ENCODE assay signal across 22 cellular contexts in the genomic region with DNA sequence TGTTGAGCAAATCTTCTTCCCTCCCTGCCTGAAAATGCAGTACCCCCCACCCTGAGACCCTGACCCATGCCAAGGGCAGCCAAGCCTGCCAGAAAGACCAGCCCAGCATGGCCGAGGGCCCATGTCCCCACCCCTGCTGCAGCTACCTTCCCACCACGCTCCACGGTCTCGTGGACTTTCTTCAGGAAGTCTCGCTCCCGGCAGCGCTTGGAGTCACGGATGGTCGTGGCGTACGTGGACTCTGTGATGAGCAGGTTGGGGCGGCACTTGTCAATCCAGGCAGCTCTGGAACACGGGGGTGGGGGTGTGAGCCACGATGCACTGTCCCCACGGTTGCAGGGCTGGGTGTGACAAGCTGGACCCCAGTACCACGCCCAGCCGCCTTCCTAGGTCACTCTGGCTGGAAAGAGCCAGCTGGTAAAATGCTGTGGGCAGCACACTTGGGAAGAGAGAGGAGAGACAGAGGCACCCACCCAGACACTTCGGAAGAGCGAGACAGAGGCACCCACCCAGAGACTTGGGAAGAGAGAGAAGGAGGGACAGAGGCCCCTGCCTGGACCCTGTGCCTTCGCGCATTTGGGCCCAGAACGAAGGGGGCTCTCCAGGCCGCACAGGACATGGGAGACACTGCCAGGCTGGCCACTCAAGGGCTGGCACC. TPM values are rescaled to one million over a fixed set of nuclear protein-coding genes. Genes with fewer than 3 reads are reported as not detected.
DNase-seq lines count a peak whose midpoint lies in the region; ATAC-seq and TF ChIP-seq lines count a peak whose summit lies in the region.
"Had no signal": no experiment of that assay in that cellular context is flagged by ENCODE, and none has a peak within 500 bp of the region (broad histone marks: within the 10 kb centered on the region; RNA-seq: fewer than 3 reads in every experiment).

No MANE protein-coding gene starts in this region.

- no peak for TF ChIP-seq RAD21 in IMR-90 (IDR thresholded peaks at IDR 0.05; ENCODE audit: low read length)

- no peak overlapping the region for H3K4ac ChIP-seq in IMR-90 (ENCODE audit: low read depth, low read length)

- H4K20me1 ChIP-seq in GM23338 (replicated peaks; ENCODE audit: insufficient read depth) (peaks cover 25% of the 10 kb centered on the region), IMR-90 (ENCODE audit: insufficient read depth, low read length) (peaks cover 57% of the 10 kb centered on the region)

- peak overlapping the region; percentile 63 for H3K4me3 Mint-ChIP-seq in GM23338
- peak overlapping the region; percentile 67 for H3K4me3 Mint-ChIP-seq in central memory CD8-positive, alpha-beta T cell
- H3K4me3 Mint-ChIP-seq in neural crest cell: peak overlapping the region; percentile 23
- no peak overlapping the region for H3K4me3 Mint-ChIP-seq in mesothelial cell of epicardium
- H3K4me3 Mint-ChIP-seq: activated naive CD4-positive, alpha-beta T cell treated with anti-CD3 and anti-CD28 coated beads for 36 hours; brain; natural killer cell; T-helper 1 cell treated with Interleukin-12 subunit alpha and Interleukin-12 subunit beta and Interleukin-4 antibody, amounts not matched to agents 30 μg/mL and 1 μg/mL, for 36 hours had no signal

- H3K9me2 ChIP-seq in GM23338 (ENCODE audit: insufficient read depth): no peaks in the 10 kb centered on the region

- no peaks in the 10 kb centered on the region; the same call in 2 of the 3 replicates for H3K9me3 Mint-ChIP-seq in GM23338
- H3K9me3 Mint-ChIP-seq in central memory CD8-positive, alpha-beta T cell: no peaks in the 10 kb centered on the region
- H3K9me3 Mint-ChIP-seq in neural crest cell: no peaks in the 10 kb centered on the region
- no peaks in the 10 kb centered on the region for H3K9me3 Mint-ChIP-seq in mesothelial cell of epicardium
- H3K9me3 Mint-ChIP-seq: activated naive CD4-positive, alpha-beta T cell treated with anti-CD3 and anti-CD28 coated beads for 36 hours; brain; natural killer cell; T-helper 1 cell treated with Interleukin-12 subunit alpha and Interleukin-12 subunit beta and Interleukin-4 antibody, amounts not matched to agents 30 μg/mL and 1 μg/mL, for 36 hours had no signal

- in situ Hi-C loops in IMR-90 (cut with MboI; ENCODE audit: low sequenced_read_pairs): no loop called here

- dilution Hi-C loops in IMR-90 (cut with HindIII; ENCODE audit: low sequenced_read_pairs, unreplicated experiment): no loop called here

- no peaks in the 10 kb centered on the region for H3K9me3 ChIP-seq in IMR-90 (ENCODE audit: control insufficient read depth, insufficient read depth, low read length)
- H3K9me3 ChIP-seq: BLaER1, mucosa of descending colon, upper lobe of left lung had no signal

- no TSS peak for BruUV-seq in IMR-90 (replicated peaks; lab: Mats Ljungman, UMichigan)

- no peak overlapping the region for H3K56ac ChIP-seq in IMR-90 (ENCODE audit: extremely low read depth, insufficient read depth, low read length)

- CTCF ChIA-PET in IMR-90 (lab: Yijun Ruan, JAX): no interaction called here

- peaks cover 16 to 58% of the 10 kb centered on the region in 2 experiments for H3K79me1 ChIP-seq in IMR-90 (ENCODE audit: low read depth in 1 of 2, low read length in 2 of 2)

- no peak overlapping the region for H4K91ac ChIP-seq in IMR-90 (ENCODE audit: insufficient read depth, low read depth, low read length)

- no peak overlapping the region for H2BK15ac ChIP-seq in IMR-90 (ENCODE audit: low read depth, low read length)

- 0 out of 2 replicates have a peak overlapping the region, but pooled peaks have one; percentile 69 for H3K27ac ChIP-seq in GM23338 (ENCODE audit: low read depth)
- H3K27ac ChIP-seq in IMR-90 (ENCODE audit: insufficient read depth, low read length): no peak overlapping the region
- H3K27ac ChIP-seq: BLaER1, SK-N-MC, upper lobe of left lung had no signal

- peaks cover 36% of the 10 kb centered on the region for H3K79me2 ChIP-seq in GM23338 (replicated peaks; ENCODE audit: insufficient read depth)

- ATAC-seq in GM23338 (no peak), IMR-90 (ENCODE audit: low read depth) (no peak), HG03175 (IDR thresholded peaks at IDR 0.05; ENCODE audit: unreplicated experiment) (no peak), HG03342 (IDR thresholded peaks at IDR 0.05; ENCODE audit: unreplicated experiment) (no peak)
- ATAC-seq in central memory CD8-positive, alpha-beta T cell (replicated peaks; ENCODE audit: extremely low read depth, poor library complexity, severe bottlenecking): no peak
- ATAC-seq: activated CD4-positive, CD25-positive, alpha-beta regulatory T cell treated with anti-CD3 and anti-CD28 coated beads, Interleukin-2, amount 50 U/mL, for 24 hours; mucosa of descending colon had no signal

- H3K4me1 Mint-ChIP-seq in GM23338: peaks cover 18% of the 10 kb centered on the region
- H3K4me1 Mint-ChIP-seq in central memory CD8-positive, alpha-beta T cell: no peaks in the 10 kb centered on the region
- H3K4me1 Mint-ChIP-seq in neural crest cell: peaks cover 11% of the 10 kb centered on the region
- H3K4me1 Mint-ChIP-seq in mesothelial cell of epicardium: peaks cover 7% of the 10 kb centered on the region

- H2BK120ac ChIP-seq in IMR-90 (ENCODE audit: low read depth, low read length): no peak overlapping the region

- H3K4me3 ChIP-seq in GM23338: no peak overlapping the region
- H3K4me3 ChIP-seq in IMR-90 (ENCODE audit: insufficient read depth, low read depth, low read length): no peak overlapping the region
- H3K4me3 ChIP-seq: BLaER1, lung, mucosa of descending colon, SK-N-MC, upper lobe of left lung had no signal

- TF ChIP-seq CTCF in GM23338 (conservative IDR thresholded peaks at IDR 0.05; ENCODE audit: low read depth in 2 of 2) (no peak), IMR-90 (conservative IDR thresholded peaks at IDR 0.05; ENCODE audit: low read depth, low read length) (no peak), neural crest cell (conservative IDR thresholded peaks at IDR 0.05) (no peak), mesothelial cell of epicardium (IDR thresholded peaks at IDR 0.05; ENCODE audit: unreplicated experiment) (no peak)

- intact Hi-C loops in IMR-90 (cut with micrococcal nuclease): no loop called here

- no peaks in the 10 kb centered on the region for H3K27me3 ChIP-seq in GM23338 (ENCODE audit: insufficient read depth)
- H3K27me3 ChIP-seq in IMR-90 (ENCODE audit: control insufficient read depth, insufficient read depth, low read length): no peaks in the 10 kb centered on the region
- H3K27me3 ChIP-seq: BLaER1, upper lobe of left lung had no signal

- WGBS in IMR-90 (ENCODE audit: extremely low coverage in 2 of 2, insufficient read length in 1 of 2), 2 experiments: 94% methylated on average over 14 of the region's 23 CpGs; no CpG with 5 or more reads in 1 of the 2 experiments

- H3K14ac ChIP-seq in IMR-90 (replicated peaks; ENCODE audit: low read depth, low read length): no peak overlapping the region

- H3K36me3 Mint-ChIP-seq in GM23338 (ENCODE audit: low read depth) (peaks cover 60% of the 10 kb centered on the region), neural crest cell (ENCODE audit: low read depth) (peaks cover 2% of the 10 kb centered on the region), mesothelial cell of epicardium (peaks cover 7% of the 10 kb centered on the region)
- H3K36me3 Mint-ChIP-seq in central memory CD8-positive, alpha-beta T cell (ENCODE audit: insufficient read depth): peaks cover 43% of the 10 kb centered on the region
- H3K36me3 Mint-ChIP-seq: natural killer cell had no signal

- H4K5ac ChIP-seq in IMR-90 (ENCODE audit: low read depth, low read length): no peak overlapping the region

- no peak overlapping the region for H2AK5ac ChIP-seq in IMR-90 (ENCODE audit: low read depth, low read length)

- H3K27me3 Mint-ChIP-seq in GM23338 (ENCODE audit: insufficient read depth, low read depth, poor library complexity): peaks cover 26% of the 10 kb centered on the region
- H3K27me3 Mint-ChIP-seq in central memory CD8-positive, alpha-beta T cell: no peaks in the 10 kb centered on the region
- H3K27me3 Mint-ChIP-seq in neural crest cell (ENCODE audit: low read depth): no peaks in the 10 kb centered on the region
- no peaks in the 10 kb centered on the region for H3K27me3 Mint-ChIP-seq in mesothelial cell of epicardium (ENCODE audit: low read depth)
- H3K27me3 Mint-ChIP-seq: brain had no signal

- H3K4me2 ChIP-seq in GM23338 (no peak overlapping the region), IMR-90 (ENCODE audit: low read depth, low read length) (no peak overlapping the region)
- H3K4me2 ChIP-seq: BLaER1 had no signal

- H2AFZ ChIP-seq in GM23338 (no peak overlapping the region), IMR-90 (replicated peaks; ENCODE audit: low read length, poor library complexity) (peak overlapping the region; percentile 58)

- no peak for TF ChIP-seq POLR2A in IMR-90 (IDR thresholded peaks at IDR 0.05; ENCODE audit: low read depth, low read length)

- H3K4me1 ChIP-seq in GM23338 (ENCODE audit: insufficient read depth) (peaks cover 7% of the 10 kb centered on the region; the same call in 1 of the 2 replicates), IMR-90 (ENCODE audit: control insufficient read depth, insufficient read depth, low read length) (peaks cover 8% of the 10 kb centered on the region; the same call in 1 of the 2 replicates)

- peaks cover 8% of the 10 kb centered on the region; the same call in 1 of the 2 replicates for H3K36me3 ChIP-seq in GM23338 (ENCODE audit: insufficient read depth)
- H3K36me3 ChIP-seq in IMR-90 (ENCODE audit: control insufficient read depth, insufficient read depth, low read length): peaks cover 72% of the 10 kb centered on the region

- H2AK9ac ChIP-seq in IMR-90 (replicated peaks; ENCODE audit: low read depth, low read length, poor library complexity): peak overlapping the region; percentile 72

- H3K18ac ChIP-seq in IMR-90 (ENCODE audit: low read depth, low read length): no peak overlapping the region

- DNase-seq in GM23338 (ENCODE audit: low spot score) (no peak), IMR-90 (no peak), neural crest cell (ENCODE audit: low read depth, low spot score) (no peak), mesothelial cell of epicardium (ENCODE audit: low spot score in 2 of 2, unreplicated experiment in 2 of 2) (no peak), NCI-H446 (lab: John Stamatoyannopoulos, UW) (no peak)
- DNase-seq in central memory CD8-positive, alpha-beta T cell (ENCODE audit: low spot score in 2 of 2): no peak
- DNase-seq: activated CD4-positive, alpha-beta T cell treated with anti-CD3 and anti-CD28 coated beads, Interleukin-2, amount 50 U/mL, for 4 hours; activated naive CD4-positive, alpha-beta T cell treated with anti-CD3 and anti-CD28 coated beads for 36 hours; cerebellar nuclear complex; foreskin melanocyte; mucosa of descending colon; natural killer cell; stimulated activated CD4-positive, alpha-beta T cell treated with anti-CD3 and anti-CD28 coated beads, Interleukin-4, amount 100 ng/mL, for 24 hours; upper lobe of left lung had no signal

- peaks cover 4% of the 10 kb centered on the region for H3K9me1 ChIP-seq in IMR-90 (ENCODE audit: insufficient read depth, low read length)

- H3F3A ChIP-seq in GM23338 (replicated peaks; ENCODE audit: low read depth): peaks cover 18% of the 10 kb centered on the region; the same call in 1 of the 2 replicates

- H4K8ac ChIP-seq in IMR-90 (ENCODE audit: low read depth in 2 of 2, low read length in 2 of 2): no peak overlapping the region

- H2BK20ac ChIP-seq in IMR-90 (ENCODE audit: low read depth, low read length): no peak overlapping the region

- no peak overlapping the region for H3K9ac ChIP-seq in IMR-90 (ENCODE audit: low read depth, low read length)
- H3K9ac ChIP-seq: BLaER1 had no signal

- POLR2A ChIA-PET in IMR-90 (lab: Charles Lee; ENCODE audit: unreplicated experiment): no interaction called here

- H3K23ac ChIP-seq in IMR-90 (ENCODE audit: low read depth, low read length): no peak overlapping the region

- no peak overlapping the region for H2BK5ac ChIP-seq in IMR-90 (ENCODE audit: low read depth, low read length, poor library complexity, severe bottlenecking)

- H3K27ac Mint-ChIP-seq in GM23338 (peak overlapping the region; percentile 91), neural crest cell (ENCODE audit: unreplicated experiment) (no peak overlapping the region), mesothelial cell of epicardium (no peak overlapping the region)
- H3K27ac Mint-ChIP-seq in central memory CD8-positive, alpha-beta T cell (ENCODE audit: low read depth): peak overlapping the region; percentile 44
- H3K27ac Mint-ChIP-seq: activated naive CD4-positive, alpha-beta T cell treated with anti-CD3 and anti-CD28 coated beads for 36 hours; T-helper 1 cell treated with Interleukin-12 subunit alpha and Interleukin-12 subunit beta and Interleukin-4 antibody, amounts not matched to agents 30 μg/mL and 1 μg/mL, for 36 hours had no signal

RNA-seq across cellular contexts. Expression of a gene that starts 6.4 kb away (rescaled TPM):
- total RNA-seq in GM23338 (2014; rRNA removed; shearing (Covaris generic)): 49.9 and 55.8 TPM in 2 replicates
- 41.5 and 43.9 TPM in 2 replicates for polyA plus RNA-seq in GM23338 (2016; fragmentation: Nextera tagmentation; extraction: Ambion mirVana)
- 10.9 and 13.3 TPM in 2 replicates for total RNA-seq in IMR-90 (2012; rRNA removed)
- polyA plus RNA-seq in IMR-90 (2012; rRNA removed): 33.0 and 43.6 TPM in 2 replicates
- polyA plus RNA-seq in IMR-90 (2012; cell fraction: cytosol; rRNA removed): 26.4 and 45.6 TPM in 2 replicates
- 34.1 and 86.3 TPM in 2 replicates for polyA plus RNA-seq in IMR-90 (2012; cell fraction: nucleus; rRNA removed; ENCODE audit: low replicate concordance)
- total RNA-seq in neural crest cell: 26.3 and 27.9 TPM in 2 replicates
- total RNA-seq in mesothelial cell of epicardium: 12.7 to 14.5 TPM (median 14.2 TPM) in 3 replicates

RNA-seq across cellular contexts. Expression of a gene that starts 7.1 kb away (rescaled TPM):
- total RNA-seq in GM23338 (2014; rRNA removed; shearing (Covaris generic)): 27.7 and 31.9 TPM in 2 replicates
- polyA plus RNA-seq in GM23338 (2016; fragmentation: Nextera tagmentation; extraction: Ambion mirVana) (6.4 and 8.1 TPM in 2 replicates), IMR-90 (2012; rRNA removed) (58.2 and 75.2 TPM in 2 replicates)
- total RNA-seq in IMR-90 (2012; rRNA removed) (13.3 and 15.3 TPM in 2 replicates), neural crest cell (111 and 124 TPM in 2 replicates), mesothelial cell of epicardium (85.5 to 97.3 TPM (median 91.0 TPM) in 3 replicates)
- polyA plus RNA-seq in IMR-90 (2012; cell fraction: cytosol; rRNA removed): 27.8 and 31.6 TPM in 2 replicates
- 477 and 1,309 TPM in 2 replicates for polyA plus RNA-seq in IMR-90 (2012; cell fraction: nucleus; rRNA removed; ENCODE audit: low replicate concordance)

RNA-seq across cellular contexts. Expression of a gene that starts 9.7 kb away (rescaled TPM):
- 140 and 161 TPM in 2 replicates for total RNA-seq in GM23338 (2014; rRNA removed; shearing (Covaris generic))
- 102 and 110 TPM in 2 replicates for polyA plus RNA-seq in GM23338 (2016; fragmentation: Nextera tagmentation; extraction: Ambion mirVana)
- 52.5 and 56.1 TPM in 2 replicates for total RNA-seq in IMR-90 (2012; rRNA removed)
- polyA plus RNA-seq in IMR-90 (2012; rRNA removed): 123 and 134 TPM in 2 replicates
- polyA plus RNA-seq in IMR-90 (2012; cell fraction: cytosol; rRNA removed): 64.0 and 101 TPM in 2 replicates
- 495 and 1,105 TPM in 2 replicates for polyA plus RNA-seq in IMR-90 (2012; cell fraction: nucleus; rRNA removed; ENCODE audit: low replicate concordance)
- 137 and 160 TPM in 2 replicates for total RNA-seq in neural crest cell
- total RNA-seq in mesothelial cell of epicardium: 163 to 165 TPM (median 165 TPM) in 3 replicates

RNA-seq across cellular contexts. Expression of a gene that starts 9.8 kb away (rescaled TPM):
- 12.9 and 13.5 TPM in 2 replicates for total RNA-seq in GM23338 (2014; rRNA removed; shearing (Covaris generic))
- polyA plus RNA-seq in GM23338 (2016; fragmentation: Nextera tagmentation; extraction: Ambion mirVana) (8.1 and 8.2 TPM in 2 replicates), IMR-90 (2012; rRNA removed) (12.1 and 15.4 TPM in 2 replicates)
- total RNA-seq in IMR-90 (2012; rRNA removed) (2.7 and 3.1 TPM in 2 replicates), neural crest cell (18.9 and 19.8 TPM in 2 replicates), mesothelial cell of epicardium (17.8 to 19.3 TPM (median 18.5 TPM) in 3 replicates)
- polyA plus RNA-seq in IMR-90 (2012; cell fraction: cytosol; rRNA removed): 7.4 and 21.9 TPM in 2 replicates
- polyA plus RNA-seq in IMR-90 (2012; cell fraction: nucleus; rRNA removed; ENCODE audit: low replicate concordance): 5.6 and 16.7 TPM in 2 replicates

RNA-seq across cellular contexts. Expression of a gene that starts 16.3 kb away (rescaled TPM):
- 0.14 TPM in 1 of 2 replicates, not detected in the other for total RNA-seq in GM23338 (2014; rRNA removed; shearing (Covaris generic))
- polyA plus RNA-seq in GM23338 (2016; fragmentation: Nextera tagmentation; extraction: Ambion mirVana) (0.12 TPM in 1 of 2 replicates, not detected in the other), IMR-90 (2012; rRNA removed) (0.05 and 0.06 TPM in 2 replicates)
- total RNA-seq in IMR-90 (2012; rRNA removed) (under 0.01 TPM in 1 of 2 replicates, not detected in the other), neural crest cell (0.64 and 0.68 TPM in 2 replicates), mesothelial cell of epicardium (0.98 to 1.0 TPM (median 1.00 TPM) in 3 replicates)
- polyA plus RNA-seq in IMR-90 (2012; cell fraction: cytosol; rRNA removed): 0.04 TPM in 1 of 2 replicates, not detected in the other
- 0.56 and 1.9 TPM in 2 replicates for polyA plus RNA-seq in IMR-90 (2012; cell fraction: nucleus; rRNA removed; ENCODE audit: low replicate concordance)

Comparison
In these comparisons a context has a peak if more than half of its experiments do, and no peak if none do; other contexts are left out.
1. H3K27ac Mint-ChIP-seq: peak in GM23338 (single experiment) and central memory CD8-positive, alpha-beta T cell (single experiment); none in neural crest cell (single experiment) and mesothelial cell of epicardium (single experiment).